ENCODE assay signal across 9 cellular contexts in genomic region chr1:1435094-1435903, GRCh38.
DNase-seq lines count a peak whose midpoint lies in the region.
"Had no signal": no experiment of that assay in that cellular context is flagged by ENCODE, and none has a peak within 500 bp of the region (broad histone marks: within the 10 kb centered on the region; RNA-seq: fewer than 3 reads in every experiment).

TSS of gene VWA1 (plus strand) at chr1:1435690. CDS start at chr1:1435749, 59 bp downstream.

- DNase-seq in COLO668 (lab: John Stamatoyannopoulos, UW; ENCODE audit: unreplicated experiment) (peak; percentile 97), inferior parietal cortex (ENCODE audit: extremely low spot score) (peak; percentile 65), cerebellar nuclear complex (lab: John Stamatoyannopoulos, UW) (no peak), NK-92 (lab: John Stamatoyannopoulos, UW; ENCODE audit: unreplicated experiment) (no peak)
- peak; percentile 26 for DNase-seq in activated CD4-positive, CD25-positive, alpha-beta regulatory T cell treated with anti-CD3 and anti-CD28 coated beads, Interleukin-2, amount 50 U/mL, for 16 hours (ENCODE audit: low read depth, low spot score)
- peak; percentile 38 for DNase-seq in central memory CD4-positive, alpha-beta T cell
- DNase-seq in stimulated activated CD4-positive, alpha-beta T cell treated with anti-CD3 and anti-CD28 coated beads, Interleukin-12 subunit alpha, Interleukin-12 subunit beta, amount 100 ng/mL, for 4 hours = peak; percentile 71

- H3K27ac ChIP-seq in HUES48 (ENCODE audit: low read depth, low read length) = peak within 1 kb of the TSS; percentile 94
- H3K27ac ChIP-seq: KMS-11 had no signal

- H3K4me3 ChIP-seq in HUES48 (ENCODE audit: low read depth, low read length) = peak within 1 kb of the TSS; percentile 71

- peaks cover 34% of the 10 kb centered on the region for H3K4me1 ChIP-seq in HUES48 (ENCODE audit: control insufficient read depth, insufficient read depth, low read length)

- H3K9ac ChIP-seq in HUES48 (ENCODE audit: low read depth, low read length) = peak within 1 kb of the TSS; percentile 54; the same call in 1 of the 2 replicates
- H3K9ac ChIP-seq: KMS-11 had no signal

- no peaks in the 10 kb centered on the region for H3K9me3 ChIP-seq in HUES48 (ENCODE audit: control insufficient read depth, insufficient read depth, low read length)

- H3K36me3 ChIP-seq in HUES48 (ENCODE audit: control insufficient read depth, insufficient read depth, low read length) = peaks cover under 1% of the 10 kb centered on the region; the same call in 1 of the 2 replicates

- H3K27me3 ChIP-seq in HUES48 (ENCODE audit: control insufficient read depth, insufficient read depth, low read length) = peaks cover 11% of the 10 kb centered on the region

Comparison
In these comparisons a context has a peak if more than half of its experiments do, and no peak if none do; other contexts are left out.
1. DNase-seq: peak in COLO668 (single experiment), activated CD4-positive, CD25-positive, alpha-beta regulatory T cell treated with anti-CD3 and anti-CD28 coated beads, Interleukin-2, amount 50 U/mL, for 16 hours (single experiment), central memory CD4-positive, alpha-beta T cell (single experiment), inferior parietal cortex (single experiment) and stimulated activated CD4-positive, alpha-beta T cell treated with anti-CD3 and anti-CD28 coated beads, Interleukin-12 subunit alpha, Interleukin-12 subunit beta, amount 100 ng/mL, for 4 hours (single experiment); none in cerebellar nuclear complex (0 of 2) and NK-92 (single experiment).